35 cellular contexts compared by ENCODE assay signal in the genomic region with DNA sequence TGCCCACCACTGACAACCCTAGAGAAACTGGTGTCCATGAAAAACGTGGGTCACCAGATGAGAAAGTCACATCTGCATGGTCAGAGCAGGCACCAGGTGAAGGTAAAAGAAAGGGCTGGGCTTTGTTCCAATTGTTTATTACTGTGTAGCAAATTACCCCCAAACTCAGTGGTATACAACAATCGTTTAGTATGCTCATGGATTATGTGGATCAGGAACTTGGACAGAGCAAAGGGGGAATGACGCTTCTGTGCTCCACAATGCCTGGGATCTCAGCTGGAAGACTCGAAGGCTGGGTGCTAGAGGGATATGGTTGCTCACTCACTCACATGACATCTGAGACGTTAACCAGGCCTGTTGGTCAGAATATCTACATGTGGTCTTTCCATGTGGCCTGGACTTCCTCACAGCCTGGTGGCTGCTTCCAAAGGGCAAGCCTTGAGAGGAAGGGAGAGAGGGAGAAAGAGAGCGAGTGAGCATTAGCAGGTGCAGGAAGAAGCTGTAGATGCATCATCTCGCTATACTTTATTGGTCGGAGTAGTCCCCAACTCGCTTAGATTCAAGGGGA. TPM values are rescaled to one million over a fixed set of nuclear protein-coding genes. Genes with fewer than 3 reads are reported as not detected.
DNase-seq lines count a peak whose midpoint lies in the region; ATAC-seq, FAIRE-seq and TF ChIP-seq lines count a peak whose summit lies in the region.
"Had no signal": no experiment of that assay in that cellular context is flagged by ENCODE, and none has a peak within 500 bp of the region (broad histone marks: within the 10 kb centered on the region; RNA-seq: fewer than 3 reads in every experiment).

No MANE protein-coding gene starts in this region.

- peak overlapping the region; percentile 45 for H3K27ac Mint-ChIP-seq in astrocyte (ENCODE audit: unreplicated experiment)
- peak overlapping the region; percentile 60 for H3K27ac Mint-ChIP-seq in nephron progenitor cell
- H3K27ac Mint-ChIP-seq: activated CD4-positive, alpha-beta memory T cell treated with anti-CD3 and anti-CD28 coated beads for 36 hours; activated naive CD4-positive, alpha-beta T cell treated with anti-CD3 and anti-CD28 coated beads, Interleukin-2, amount 50 U/mL, for 72 hours; nephron had no signal

- peaks cover 40% of the 10 kb centered on the region for H3K4me1 Mint-ChIP-seq in astrocyte (ENCODE audit: low read depth, unreplicated experiment)
- peaks cover 30% of the 10 kb centered on the region for H3K4me1 Mint-ChIP-seq in nephron progenitor cell

- no peak overlapping the region for H3K4me2 ChIP-seq in astrocyte (ENCODE audit: low read length)
- H3K4me2 ChIP-seq: KMS-11 had no signal

- H3K9me3 Mint-ChIP-seq in astrocyte (ENCODE audit: unreplicated experiment) (no peaks in the 10 kb centered on the region), nephron progenitor cell (no peaks in the 10 kb centered on the region)
- H3K9me3 Mint-ChIP-seq: activated CD4-positive, alpha-beta memory T cell treated with anti-CD3 and anti-CD28 coated beads for 36 hours; nephron had no signal

- H3K4me1 ChIP-seq in astrocyte (ENCODE audit: insufficient read depth, low read length) = peaks cover 30% of the 10 kb centered on the region
- H3K4me1 ChIP-seq in right atrium auricular region = peaks cover 0 to 49% of the 10 kb centered on the region in 2 donors
- H3K4me1 ChIP-seq: SJCRH30 had no signal

- H3K36me3 ChIP-seq in astrocyte (ENCODE audit: insufficient read depth, low read length) (peaks cover 2% of the 10 kb centered on the region), right atrium auricular region (no peaks in the 10 kb centered on the region)
- H3K36me3 ChIP-seq: ovary, Peyer's patch, SJCRH30 had no signal

- DNase-seq in ELF-1 (ENCODE audit: low read depth, low spot score) = peak; percentile 54
- DNase-seq in astrocyte (ENCODE audit: low read depth) = no peak
- peak; percentile 49 for DNase-seq in right atrium auricular region (ENCODE audit: low spot score)
- DNase-seq in nephron progenitor cell = no peak
- no peak for DNase-seq in NCI-H1105 treated with DMSO at 0.1 percent for 48 hours (lab: John Stamatoyannopoulos, UW)
- DNase-seq: activated CD4-positive, alpha-beta memory T cell treated with anti-CD3 and anti-CD28 coated beads for 36 hours; activated CD4-positive, CD25-positive, alpha-beta regulatory T cell treated with anti-CD3 and anti-CD28 coated beads, Interleukin-2, amount 50 U/mL, for 72 hours; activated T-cell treated with anti-CD3 and anti-CD28 coated beads for 4 hours; anterior cingulate cortex; central memory CD4-positive, alpha-beta T cell; COR-L47; DMS53; GF-D8; glutamatergic neuron; HCEC 1CT; kidney glomerular epithelial cell; mesendoderm; MM.1S; NCI-H1417; NCI-H345; ovary; Peyer's patch; SJCRH30; spleen; substantia nigra; T-helper 1 cell had no signal

- peaks cover 77% of the 10 kb centered on the region for H4K20me1 ChIP-seq in astrocyte (ENCODE audit: insufficient read depth, low read length)

- no peaks in the 10 kb centered on the region for H3K27me3 ChIP-seq in astrocyte (ENCODE audit: insufficient read depth, low read length)
- no peaks in the 10 kb centered on the region for H3K27me3 ChIP-seq in right atrium auricular region
- H3K27me3 ChIP-seq: BLaER1 treated with 17β-estradiol and CSF1 and Interleukin-3, amounts not matched to agents 10 nM and 100 nM; ovary; Peyer's patch; SJCRH30; spleen had no signal

- FAIRE-seq in astrocyte (lab: Jason Lieb, UNC) = no peak
- FAIRE-seq: GM18507, TTC549 had no signal

- H3K27ac ChIP-seq in astrocyte (ENCODE audit: low read depth, low read length) (no peak overlapping the region), right atrium auricular region (peak overlapping the region; percentile 67 to 78)
- H3K27ac ChIP-seq: BLaER1 treated with 17β-estradiol and CSF1 and Interleukin-3, amounts not matched to agents 10 nM and 100 nM; KMS-11; ovary; SJCRH30; spleen had no signal

- no peak overlapping the region for H3K4me3 Mint-ChIP-seq in astrocyte (ENCODE audit: unreplicated experiment)
- no peak overlapping the region for H3K4me3 Mint-ChIP-seq in nephron progenitor cell
- H3K4me3 Mint-ChIP-seq: activated CD4-positive, alpha-beta memory T cell treated with anti-CD3 and anti-CD28 coated beads for 36 hours; nephron had no signal

- H3K9me3 ChIP-seq in astrocyte (ENCODE audit: insufficient read depth, low read depth, low read length) = no peaks in the 10 kb centered on the region
- no peaks in the 10 kb centered on the region for H3K9me3 ChIP-seq in right atrium auricular region
- H3K9me3 ChIP-seq: ovary, Peyer's patch, SJCRH30, spleen had no signal

- H3K4me3 ChIP-seq in astrocyte (ENCODE audit: insufficient read depth, low read depth, low read length) = no peak overlapping the region
- H3K4me3 ChIP-seq in right atrium auricular region = no peak overlapping the region
- H3K4me3 ChIP-seq: BLaER1 treated with 17β-estradiol and CSF1 and Interleukin-3, amounts not matched to agents 10 nM and 100 nM; ovary; Peyer's patch; SJCRH30; spleen had no signal

- peaks cover 2% of the 10 kb centered on the region for H3K36me3 Mint-ChIP-seq in astrocyte (ENCODE audit: low read depth, unreplicated experiment)
- H3K36me3 Mint-ChIP-seq in nephron progenitor cell (ENCODE audit: low read depth) = peaks cover 17% of the 10 kb centered on the region

- ATAC-seq in HG03457 (IDR thresholded peaks at IDR 0.05; ENCODE audit: unreplicated experiment) (no peak), GM21381 (IDR thresholded peaks at IDR 0.05; ENCODE audit: unreplicated experiment) (no peak), HG02571 (IDR thresholded peaks at IDR 0.05; ENCODE audit: unreplicated experiment) (no peak)
- ATAC-seq: activated naive CD4-positive, alpha-beta T cell treated with anti-CD3 and anti-CD28 coated beads, Interleukin-2, amount 50 U/mL, for 72 hours had no signal

- H3K27me3 Mint-ChIP-seq in astrocyte (ENCODE audit: low read depth, unreplicated experiment) (no peaks in the 10 kb centered on the region), nephron progenitor cell (ENCODE audit: low read depth, poor library complexity) (peaks cover 3% of the 10 kb centered on the region)
- H3K27me3 Mint-ChIP-seq: activated CD4-positive, alpha-beta memory T cell treated with anti-CD3 and anti-CD28 coated beads for 36 hours had no signal

- H2AFZ ChIP-seq in astrocyte (ENCODE audit: low read depth, low read length) = no peak overlapping the region

- H3K79me2 ChIP-seq in astrocyte (ENCODE audit: insufficient read depth, low read length) = peaks cover 91% of the 10 kb centered on the region

- no peak for TF ChIP-seq CTCF in astrocyte (IDR thresholded peaks at IDR 0.05; ENCODE audit: insufficient read depth, low read depth, low read length)
- no peak for TF ChIP-seq CTCF in right atrium auricular region (IDR thresholded peaks at IDR 0.05)
- TF ChIP-seq CTCF in nephron progenitor cell (IDR thresholded peaks at IDR 0.05) = no peak

- no peak overlapping the region for H3K9ac ChIP-seq in astrocyte (ENCODE audit: low read length)
- H3K9ac ChIP-seq: BLaER1 treated with 17β-estradiol and CSF1 and Interleukin-3, amounts not matched to agents 10 nM and 100 nM; KMS-11 had no signal

RNA-seq across cellular contexts. Expression of a gene that starts 44.9 kb away (rescaled TPM):
- 193 and 222 TPM in 2 replicates for total RNA-seq in astrocyte
- total RNA-seq in right atrium auricular region = 100 to 1,000 TPM; 117 to 186 TPM

Comparison
In these comparisons a context has a peak if more than half of its experiments do, and no peak if none do; other contexts are left out.
1. DNase-seq: peak in ELF-1 (single experiment) and right atrium auricular region (single experiment); none in astrocyte (single experiment), nephron progenitor cell (single experiment) and NCI-H1105 treated with DMSO at 0.1 percent for 48 hours (single experiment).